Comparison of ENCODE assay signal across 8 cellular contexts in the genomic region with DNA sequence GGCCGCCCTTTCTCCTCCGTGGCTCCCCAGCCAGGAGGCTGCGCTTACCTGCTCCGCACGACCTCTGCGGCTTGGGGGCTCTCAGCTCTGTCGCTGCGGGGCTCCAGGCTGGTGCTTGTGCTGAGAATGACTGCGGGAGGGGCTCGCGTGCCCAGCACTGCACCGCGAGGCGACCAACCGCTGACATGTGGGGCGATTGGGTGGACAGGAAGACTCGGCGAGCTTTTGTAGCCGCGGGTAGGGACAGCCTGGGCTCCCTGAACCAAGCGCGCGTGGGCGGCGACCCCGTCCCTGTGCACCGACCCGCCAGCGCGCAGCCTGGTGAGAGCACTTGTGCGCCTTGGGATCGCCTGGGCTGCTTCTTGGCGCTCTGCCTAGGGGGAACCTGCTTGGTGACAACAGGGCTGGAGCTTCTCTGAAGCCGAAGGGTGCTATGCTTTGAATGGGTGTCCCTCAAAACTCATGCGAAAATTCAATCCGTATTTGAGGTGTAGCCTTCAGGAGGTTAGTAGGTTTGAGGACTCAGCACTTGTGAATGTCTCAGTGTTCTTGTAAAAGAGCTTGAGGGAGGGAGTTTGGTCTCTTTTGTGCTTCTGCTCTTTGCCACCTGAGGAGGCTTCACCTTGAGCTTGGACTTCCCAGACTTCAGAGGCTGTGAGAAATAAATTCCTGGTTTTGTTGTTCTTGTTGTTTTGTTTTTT. TPM values are rescaled to one million over a fixed set of nuclear protein-coding genes. Genes with fewer than 3 reads are reported as not detected.
DNase-seq lines count a peak whose midpoint lies in the region; ATAC-seq and TF ChIP-seq lines count a peak whose summit lies in the region.

No MANE protein-coding gene starts in this region.

- peak; percentile 8 for DNase-seq in stimulated activated CD4-positive, alpha-beta T cell treated with anti-CD3 and anti-CD28 coated beads, Interleukin-4, amount 100 ng/mL, for 1 hour
- no peak for DNase-seq in stimulated activated CD4-positive, alpha-beta T cell treated with anti-CD3 and anti-CD28 coated beads, Interleukin-4, amount 100 ng/mL, for 24 hours
- DNase-seq in SK-N-SH (peak; percentile 76), heart right ventricle (peak in 1 of 2 donors; percentile 15), globus pallidus (ENCODE audit: low spot score) (no peak), GM19240 (ENCODE audit: insufficient read length, low spot score) (no peak)
- no peak for DNase-seq in activated CD4-positive, CD25-positive, alpha-beta regulatory T cell treated with anti-CD3 and anti-CD28 coated beads, Interleukin-2, amount 50 U/mL, for 72 hours

- H3K36me3 ChIP-seq in SK-N-SH (replicated peaks in 1 of 2; ENCODE audit: control insufficient read depth in 1 of 2, insufficient read depth in 2 of 2, low read length in 1 of 2) (no peaks in the 10 kb centered on the region), heart right ventricle (no peaks in the 10 kb centered on the region), skeletal muscle tissue (ENCODE audit: control insufficient read depth in 3 of 3, insufficient read depth in 3 of 3, low read length in 3 of 3) (no peaks in the 10 kb centered on the region)

- H3K4me1 ChIP-seq in SK-N-SH (ENCODE audit: control insufficient read depth in 1 of 2, insufficient read depth in 2 of 2, low read depth in 1 of 2, low read length in 1 of 2) (peaks cover 0 to 5% of the 10 kb centered on the region in 2 experiments; a peak in 1 of 4 replicates), heart right ventricle (peaks cover 0 to 8% (median 3%) of the 10 kb centered on the region in 9 donors), skeletal muscle tissue (ENCODE audit: control insufficient read depth in 3 of 3, insufficient read depth in 3 of 3, low read length in 3 of 3) (peaks cover 4 to 7% (median 6%) of the 10 kb centered on the region in 3 donors)

- H3K79me2 ChIP-seq in SK-N-SH (ENCODE audit: insufficient read depth) = no peaks in the 10 kb centered on the region

- no peaks in the 10 kb centered on the region for H4K20me1 ChIP-seq in SK-N-SH (ENCODE audit: insufficient read depth)

- WGBS in SK-N-SH (ENCODE audit: low lambda C conversion rate) = 33% methylated on average over 19 of the region's 36 CpGs
- WGBS in heart right ventricle, 2 donors = 3 to 4% methylated on average over 36 of the region's 36 CpGs

- H3K27me3 ChIP-seq in SK-N-SH (ENCODE audit: insufficient read depth) (no peaks in the 10 kb centered on the region), heart right ventricle (peaks cover 0 to 48% (median 37%) of the 10 kb centered on the region in 7 donors), skeletal muscle tissue (ENCODE audit: control insufficient read depth in 3 of 3, insufficient read depth in 3 of 3, low read length in 3 of 3) (peaks cover 13 to 25% (median 20%) of the 10 kb centered on the region in 3 donors)

- no peak for TF ChIP-seq EP300 in SK-N-SH (IDR thresholded peaks at IDR 0.05; ENCODE audit: borderline replicate concordance in 1 of 2, low read depth in 1 of 2, low read length in 1 of 2)

- POLR2A ChIA-PET in SK-N-SH (lab: Yijun Ruan, JAX) = interaction anchor here (0.7 kb wide), 1 partner anchor 10 kb away, joined by 3 read pairs; no protein-coding TSS in a partner anchor

- no peak overlapping the region for H3K27ac ChIP-seq in SK-N-SH (ENCODE audit: low read depth in 2 of 2, low read length in 1 of 2)
- H3K27ac ChIP-seq in heart right ventricle = no peak overlapping the region
- no peak overlapping the region for H3K27ac ChIP-seq in skeletal muscle tissue (ENCODE audit: low read depth, low read length)

- H3K9ac ChIP-seq in SK-N-SH = no peak overlapping the region
- peak overlapping the region in 1 of 3 donors; percentile 40 for H3K9ac ChIP-seq in skeletal muscle tissue (ENCODE audit: low read depth in 1 of 3, low read length in 3 of 3)

- peak overlapping the region; percentile 47 to 57 for H3K4me3 ChIP-seq in SK-N-SH (ENCODE audit: low read depth in 2 of 2, low read length in 1 of 2)
- peak overlapping the region in 9 of 10 donors; percentile 11 to 48 (median 46) for H3K4me3 ChIP-seq in heart right ventricle
- peak overlapping the region; percentile 19 to 61 (median 43) for H3K4me3 ChIP-seq in skeletal muscle tissue (ENCODE audit: low read length in 3 of 3)

- H3F3A ChIP-seq in SK-N-SH (replicated peaks; ENCODE audit: insufficient read depth) = no peaks in the 10 kb centered on the region

- H2AFZ ChIP-seq in SK-N-SH (ENCODE audit: low read depth) = peak overlapping the region; percentile 52; the same call in 1 of the 2 replicates

- H3K9me2 ChIP-seq in SK-N-SH = no peaks in the 10 kb centered on the region

- CTCF ChIA-PET in SK-N-SH (lab: Yijun Ruan, JAX) = interaction anchor here (0.6 to 2.4 kb wide), 11 partner anchors 12 to 397 kb away, joined by 3 to 10 read pairs (median 3); no protein-coding TSS in a partner anchor

- intact Hi-C loops in heart right ventricle (cut with DNase I) = loop anchor here in 4 of 10 donors (10.0 kb wide), 3 partner anchors 116 to 376 kb away; no protein-coding TSS in a partner anchor

- peak overlapping the region; percentile 79 for H3K4me2 ChIP-seq in SK-N-SH

- no peaks in the 10 kb centered on the region for H3K9me3 ChIP-seq in SK-N-SH
- peaks cover 0 to 18% (median 0%) of the 10 kb centered on the region in 11 donors for H3K9me3 ChIP-seq in heart right ventricle
- peaks cover 0 to 5% (median 0%) of the 10 kb centered on the region in 3 donors for H3K9me3 ChIP-seq in skeletal muscle tissue (ENCODE audit: control insufficient read depth in 3 of 3, low read length in 3 of 3)

- no peak for TF ChIP-seq CTCF in SK-N-SH (IDR thresholded peaks at IDR 0.05)
- no peak for TF ChIP-seq CTCF in heart right ventricle (IDR thresholded peaks at IDR 0.05)

- no peak for TF ChIP-seq RAD21 in SK-N-SH (IDR thresholded peaks at IDR 0.05; ENCODE audit: low read length)

- peak; percentile 25 to 57 (median 40) for ATAC-seq in heart right ventricle

TF ChIP-seq in SK-N-SH, 30 proteins besides CTCF, POLR2A, EP300 and RAD21:
- TF ChIP-seq FOSL2 (IDR thresholded peaks at IDR 0.05; ENCODE audit: borderline replicate concordance, low read depth) (no peak), RXRA (IDR thresholded peaks at IDR 0.05; ENCODE audit: borderline replicate concordance, low read depth) (no peak)
- TF ChIP-seq, protein P1, sequence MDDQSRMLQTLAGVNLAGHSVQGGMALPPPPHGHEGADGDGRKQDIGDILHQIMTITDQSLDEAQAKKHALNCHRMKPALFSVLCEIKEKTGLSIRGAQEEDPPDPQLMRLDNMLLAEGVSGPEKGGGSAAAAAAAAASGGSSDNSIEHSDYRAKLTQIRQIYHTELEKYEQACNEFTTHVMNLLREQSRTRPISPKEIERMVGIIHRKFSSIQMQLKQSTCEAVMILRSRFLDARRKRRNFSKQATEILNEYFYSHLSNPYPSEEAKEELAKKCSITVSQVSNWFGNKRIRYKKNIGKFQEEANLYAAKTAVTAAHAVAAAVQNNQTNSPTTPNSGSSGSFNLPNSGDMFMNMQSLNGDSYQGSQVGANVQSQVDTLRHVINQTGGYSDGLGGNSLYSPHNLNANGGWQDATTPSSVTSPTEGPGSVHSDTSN (IDR thresholded peaks at IDR 0.05) = no peak
- TF ChIP-seq, protein P2, sequence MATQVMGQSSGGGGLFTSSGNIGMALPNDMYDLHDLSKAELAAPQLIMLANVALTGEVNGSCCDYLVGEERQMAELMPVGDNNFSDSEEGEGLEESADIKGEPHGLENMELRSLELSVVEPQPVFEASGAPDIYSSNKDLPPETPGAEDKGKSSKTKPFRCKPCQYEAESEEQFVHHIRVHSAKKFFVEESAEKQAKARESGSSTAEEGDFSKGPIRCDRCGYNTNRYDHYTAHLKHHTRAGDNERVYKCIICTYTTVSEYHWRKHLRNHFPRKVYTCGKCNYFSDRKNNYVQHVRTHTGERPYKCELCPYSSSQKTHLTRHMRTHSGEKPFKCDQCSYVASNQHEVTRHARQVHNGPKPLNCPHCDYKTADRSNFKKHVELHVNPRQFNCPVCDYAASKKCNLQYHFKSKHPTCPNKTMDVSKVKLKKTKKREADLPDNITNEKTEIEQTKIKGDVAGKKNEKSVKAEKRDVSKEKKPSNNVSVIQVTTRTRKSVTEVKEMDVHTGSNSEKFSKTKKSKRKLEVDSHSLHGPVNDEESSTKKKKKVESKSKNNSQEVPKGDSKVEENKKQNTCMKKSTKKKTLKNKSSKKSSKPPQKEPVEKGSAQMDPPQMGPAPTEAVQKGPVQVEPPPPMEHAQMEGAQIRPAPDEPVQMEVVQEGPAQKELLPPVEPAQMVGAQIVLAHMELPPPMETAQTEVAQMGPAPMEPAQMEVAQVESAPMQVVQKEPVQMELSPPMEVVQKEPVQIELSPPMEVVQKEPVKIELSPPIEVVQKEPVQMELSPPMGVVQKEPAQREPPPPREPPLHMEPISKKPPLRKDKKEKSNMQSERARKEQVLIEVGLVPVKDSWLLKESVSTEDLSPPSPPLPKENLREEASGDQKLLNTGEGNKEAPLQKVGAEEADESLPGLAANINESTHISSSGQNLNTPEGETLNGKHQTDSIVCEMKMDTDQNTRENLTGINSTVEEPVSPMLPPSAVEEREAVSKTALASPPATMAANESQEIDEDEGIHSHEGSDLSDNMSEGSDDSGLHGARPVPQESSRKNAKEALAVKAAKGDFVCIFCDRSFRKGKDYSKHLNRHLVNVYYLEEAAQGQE (IDR thresholded peaks at IDR 0.05; ENCODE audit: low read depth, low read length) = no peak

RNA-seq across cellular contexts. Expression of a gene that starts 50.4 kb away (rescaled TPM):
- polyA plus RNA-seq in SK-N-SH (2012; rRNA removed) = 0.97 and 1.9 TPM in 2 replicates
- polyA plus RNA-seq in SK-N-SH (2012; cell fraction: cytosol; rRNA removed) = 0.84 and 1.0 TPM in 2 replicates
- 2.3 and 2.7 TPM in 2 replicates for polyA plus RNA-seq in SK-N-SH (2012; cell fraction: nucleus; rRNA removed)
- total RNA-seq in heart right ventricle = 1 to 10 TPM in 5 of 10 donors, under 1 TPM in 5; 0.53 to 2.3 (median 1.1) TPM
- polyA plus RNA-seq in heart right ventricle = under 1 TPM in 1 of 2 donors, not detected in 1; 0.65 TPM
- 0.52 TPM for total RNA-seq in skeletal muscle tissue

Comparison
In these comparisons a context has a peak if more than half of its experiments do, and no peak if none do; other contexts are left out.
1. DNase-seq: peak in stimulated activated CD4-positive, alpha-beta T cell treated with anti-CD3 and anti-CD28 coated beads, Interleukin-4, amount 100 ng/mL, for 1 hour (single experiment) and SK-N-SH (single experiment); none in stimulated activated CD4-positive, alpha-beta T cell treated with anti-CD3 and anti-CD28 coated beads, Interleukin-4, amount 100 ng/mL, for 24 hours (single experiment), globus pallidus (single experiment), activated CD4-positive, CD25-positive, alpha-beta regulatory T cell treated with anti-CD3 and anti-CD28 coated beads, Interleukin-2, amount 50 U/mL, for 72 hours (single experiment) and GM19240 (single experiment).
2. Peak in every context shown above with its lines, with median percentiles within 50 percentile points of each other: H3K4me3 ChIP-seq.